ENCODE assay signal across 8 cellular contexts in genomic region chr11:116773203-116774112, GRCh38. TPM values are rescaled to one million over a fixed set of nuclear protein-coding genes. Genes with fewer than 3 reads are reported as not detected.
DNase-seq lines count a peak whose midpoint lies in the region; ATAC-seq, FAIRE-seq and TF ChIP-seq lines count a peak whose summit lies in the region.

No MANE protein-coding gene starts in this region.

- peak overlapping the region; percentile 44 for H3K27ac ChIP-seq in brain microvascular endothelial cell
- peak overlapping the region; percentile 89 to 93 for H3K27ac ChIP-seq in left lung
- H3K27ac ChIP-seq in testis: peak overlapping the region; percentile 94 to 96

- peak; percentile 32 for ATAC-seq in HG02571 (IDR thresholded peaks at IDR 0.05; ENCODE audit: unreplicated experiment)
- ATAC-seq in left lung: peak; percentile 68

- intact Hi-C loops in left lung (cut with DNase I): no loop called here
- intact Hi-C loops in testis (cut with DNase I; ENCODE audit: low total_unique reads): no loop called here

- in situ Hi-C loops in brain microvascular endothelial cell (cut with HindIII; ENCODE audit: low pct_ligation_motif_present, low sequenced_read_pairs): no loop called here

- H3K9me3 ChIP-seq in left lung: no peaks in the 10 kb centered on the region
- no peaks in the 10 kb centered on the region for H3K9me3 ChIP-seq in testis

- WGBS in testis, 2 donors: 5% methylated on average over 18 to 25 of the region's 25 CpGs

- DNase-seq in NCI-H2227 treated with DMSO at 0.1 percent for 48 hours (lab: John Stamatoyannopoulos, UW) (peak; percentile 36), NCI-H2227 (lab: John Stamatoyannopoulos, UW; ENCODE audit: unreplicated experiment) (no peak), NCI-H526 treated with DMSO at 0.1 percent for 48 hours (lab: John Stamatoyannopoulos, UW) (peak; percentile 97), brain microvascular endothelial cell (peak; percentile 48), left lung (no peak), testis (peak; percentile 84), urothelium cell line (ENCODE audit: low spot score) (no peak)

- peak overlapping the region; percentile 87 for H3K4me3 ChIP-seq in brain microvascular endothelial cell (ENCODE audit: low read depth, low read length)
- peak overlapping the region; percentile 50 to 97 for H3K4me3 ChIP-seq in left lung
- H3K4me3 ChIP-seq in testis: peak overlapping the region; percentile 97 to 98

- TF ChIP-seq POLR2A in testis (IDR thresholded peaks at IDR 0.05): no peak

- no peak for TF ChIP-seq CTCF in brain microvascular endothelial cell (IDR thresholded peaks at IDR 0.05; ENCODE audit: low read depth, low read length, missing control alignments)
- TF ChIP-seq CTCF in left lung (IDR thresholded peaks at IDR 0.05): no peak
- TF ChIP-seq CTCF in testis (IDR thresholded peaks at IDR 0.05): no peak

- H3K36me3 ChIP-seq in brain microvascular endothelial cell (replicated peaks): peaks cover 17% of the 10 kb centered on the region
- peaks cover 0 to 39% of the 10 kb centered on the region in 2 donors for H3K36me3 ChIP-seq in left lung
- no peaks in the 10 kb centered on the region for H3K36me3 ChIP-seq in testis (ENCODE audit: low read depth, missing control alignments)

- H3K27me3 ChIP-seq in brain microvascular endothelial cell (replicated peaks): no peaks in the 10 kb centered on the region
- no peaks in the 10 kb centered on the region for H3K27me3 ChIP-seq in left lung
- no peaks in the 10 kb centered on the region for H3K27me3 ChIP-seq in testis

- H3K4me1 ChIP-seq in left lung: peaks cover 6 to 33% of the 10 kb centered on the region in 2 donors
- peaks cover 12% of the 10 kb centered on the region for H3K4me1 ChIP-seq in testis

- no peak for FAIRE-seq in urothelium cell line (lab: Jason Lieb, UNC)

RNA-seq across cellular contexts. Expression of gene BUD13, which starts 0.7 kb away (rescaled TPM):
- total RNA-seq in left lung (10 to 100 TPM; 12.5 to 14.7 TPM), testis (10 to 100 TPM; 25.9 to 32.0 TPM)
- polyA plus RNA-seq in testis (ENCODE audit: insufficient read depth, low read depth, low replicate concordance): 47.2 TPM

RNA-seq across cellular contexts. Expression of gene ZPR1, which starts 14.4 kb away (rescaled TPM):
- total RNA-seq in left lung (10 to 100 TPM; 30.5 to 52.2 TPM), testis (10 to 100 TPM; 44.4 to 68.0 TPM)
- polyA plus RNA-seq in testis (ENCODE audit: insufficient read depth, low read depth, low replicate concordance): 138 TPM

RNA-seq across cellular contexts. Expression of gene APOA5, which starts 18.2 kb away (rescaled TPM):
- total RNA-seq in left lung: not detected
- total RNA-seq in testis: under 1 TPM in 1 of 2 donors, not detected in 1; 0.24 TPM
- not detected for polyA plus RNA-seq in testis (ENCODE audit: insufficient read depth, low read depth, low replicate concordance)

RNA-seq across cellular contexts. Expression of gene APOA4, which starts 49.6 kb away (rescaled TPM):
- total RNA-seq in left lung (not detected), testis (not detected)
- polyA plus RNA-seq in testis (ENCODE audit: insufficient read depth, low read depth, low replicate concordance): not detected

RNA-seq across cellular contexts. Expression of gene APOC3, which starts 56.2 kb away (rescaled TPM):
- total RNA-seq in left lung: not detected
- total RNA-seq in testis: under 1 TPM in 1 of 2 donors, not detected in 1; 0.81 TPM
- polyA plus RNA-seq in testis (ENCODE audit: insufficient read depth, low read depth, low replicate concordance): 4.0 TPM

Comparison
In these comparisons a context has a peak if more than half of its experiments do, and no peak if none do; other contexts are left out.
1. DNase-seq: peak in NCI-H2227 treated with DMSO at 0.1 percent for 48 hours (single experiment), NCI-H526 treated with DMSO at 0.1 percent for 48 hours (single experiment), brain microvascular endothelial cell (single experiment) and testis (single experiment); none in NCI-H2227 (single experiment), left lung (0 of 2) and urothelium cell line (single experiment).
2. H3K27ac ChIP-seq: peak in every context shown above with its lines; median percentile 95 in testis; 91 in left lung; 44 in brain microvascular endothelial cell.
3. Peak in every context shown above with its lines, with median percentiles within 50 percentile points of each other: H3K4me3 ChIP-seq.